In genomic region chr4:73520821-73521220, GRCh38 we compare ENCODE assay signal across 13 cellular contexts. TPM values are rescaled to one million over a fixed set of nuclear protein-coding genes. Genes with fewer than 3 reads are reported as not detected.
DNase-seq lines count a peak whose midpoint lies in the region; ATAC-seq and TF ChIP-seq lines count a peak whose summit lies in the region.
"Had no signal": no experiment of that assay in that cellular context is flagged by ENCODE, and none has a peak within 500 bp of the region (broad histone marks: within the 10 kb centered on the region; RNA-seq: fewer than 3 reads in every experiment).

No MANE protein-coding gene starts in this region.

- DNase-seq in AG10803 (ENCODE audit: low read depth), result peak; percentile 69
- DNase-seq in SJSA1 (ENCODE audit: low read depth in 1 of 2, low spot score in 2 of 2), result peak; percentile 26 to 52
- peak; percentile 8 for DNase-seq in hepatic stellate cell (ENCODE audit: low spot score)
- no peak for DNase-seq in NOMO-1 (lab: John Stamatoyannopoulos, UW; ENCODE audit: unreplicated experiment in 2 of 2)
- DNase-seq in tibial nerve (ENCODE audit: low spot score in 2 of 2), result no peak
- no peak for DNase-seq in stimulated activated CD4-positive, alpha-beta T cell treated with anti-CD3 and anti-CD28 coated beads, Interleukin-4, amount 100 ng/mL, for 1 hour
- DNase-seq: activated CD4-positive, alpha-beta T cell treated with anti-CD3 and anti-CD28 coated beads, Interleukin-2, amount 50 U/mL, for 1 hour; activated naive CD8-positive, alpha-beta T cell treated with anti-CD3 and anti-CD28 coated beads, Interleukin-2, amount 50 U/mL, for 24 hours; AML-193; stimulated activated CD4-positive, alpha-beta T cell treated with anti-CD3 and anti-CD28 coated beads, Interleukin-4, amount 100 ng/mL, for 4 hours had no signal

- TF ChIP-seq EP300 in tibial nerve (IDR thresholded peaks at IDR 0.05), result no peak

- no peaks in the 10 kb centered on the region for H3K27me3 ChIP-seq in SJSA1 (replicated peaks)
- no peaks in the 10 kb centered on the region for H3K27me3 ChIP-seq in tibial nerve
- H3K27me3 ChIP-seq: vagina had no signal

- no peak overlapping the region for H3K4me3 ChIP-seq in AG10803 (ENCODE audit: low read length)
- no peak overlapping the region for H3K4me3 ChIP-seq in SJSA1
- H3K4me3 ChIP-seq in tibial nerve, result no peak overlapping the region
- H3K4me3 ChIP-seq: vagina had no signal

- H3K4me1 ChIP-seq in SJSA1 (replicated peaks) (no peaks in the 10 kb centered on the region; the same call in 1 of the 2 replicates), tibial nerve (no peaks in the 10 kb centered on the region)
- H3K4me1 ChIP-seq: vagina had no signal

- H3K9me3 ChIP-seq in SJSA1 (replicated peaks) (no peaks in the 10 kb centered on the region), tibial nerve (no peaks in the 10 kb centered on the region)
- H3K9me3 ChIP-seq: vagina had no signal

- H3K36me3 ChIP-seq in SJSA1 (no peaks in the 10 kb centered on the region), tibial nerve (no peaks in the 10 kb centered on the region)
- H3K36me3 ChIP-seq: vagina had no signal

- WGBS in tibial nerve, 2 donors, result 44 to 51% methylated on average over 3 to 4 of the region's 4 CpGs

- peak; percentile 84 for ATAC-seq in HG02610 (IDR thresholded peaks at IDR 0.05; ENCODE audit: unreplicated experiment)
- no peak for ATAC-seq in HG03097 (IDR thresholded peaks at IDR 0.05; ENCODE audit: low FRiP score, unreplicated experiment)
- ATAC-seq: activated naive CD8-positive, alpha-beta T cell treated with anti-CD3 and anti-CD28 coated beads, Interleukin-2, amount 50 U/mL, for 24 hours had no signal

- no peak overlapping the region for H3K27ac ChIP-seq in SJSA1
- H3K27ac ChIP-seq in tibial nerve, result no peak overlapping the region
- H3K27ac ChIP-seq: vagina had no signal

- TF ChIP-seq POLR2A in tibial nerve (IDR thresholded peaks at IDR 0.05), result no peak

- TF ChIP-seq CTCF in AG10803 (conservative IDR thresholded peaks at IDR 0.05; ENCODE audit: low read length), result peak; percentile 15; the same call in 1 of the 2 replicates
- no peak for TF ChIP-seq CTCF in tibial nerve (IDR thresholded peaks at IDR 0.05)

RNA-seq across cellular contexts. Expression of gene AFM, which starts 39.3 kb away (rescaled TPM):
- not detected in 2 replicates for total RNA-seq in SJSA1 (2014; rRNA removed; shearing (Covaris generic))
- total RNA-seq in tibial nerve, result not detected
- total RNA-seq: vagina had no signal

Comparison
In these comparisons a context has a peak if more than half of its experiments do, and no peak if none do; other contexts are left out.
1. DNase-seq: peak in AG10803 (single experiment), SJSA1 (2 of 2) and hepatic stellate cell (single experiment); none in NOMO-1 (0 of 2), tibial nerve (0 of 2) and stimulated activated CD4-positive, alpha-beta T cell treated with anti-CD3 and anti-CD28 coated beads, Interleukin-4, amount 100 ng/mL, for 1 hour (single experiment).